23 cellular contexts compared by ENCODE assay signal in the genomic region with DNA sequence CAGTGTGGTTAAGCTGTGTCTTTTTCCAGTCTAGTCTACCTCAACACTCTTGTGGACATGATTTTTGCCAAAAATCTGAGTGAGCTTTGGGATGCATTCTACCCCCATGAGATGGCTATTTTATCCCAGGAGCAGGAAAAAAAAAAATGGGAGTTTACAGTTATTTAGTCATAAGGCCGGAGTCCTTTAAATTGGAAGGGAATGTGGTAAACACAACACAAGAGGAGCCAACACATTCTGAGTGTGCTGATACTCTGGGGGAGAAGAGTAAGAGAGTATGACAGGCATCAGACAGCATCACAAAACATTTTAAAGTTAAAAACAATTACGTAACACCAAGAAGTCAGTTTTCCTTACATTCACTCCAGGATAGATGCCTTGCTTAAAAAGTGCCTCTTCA. TPM values are rescaled to one million over a fixed set of nuclear protein-coding genes. Genes with fewer than 3 reads are reported as not detected.
A peak's percentile ranks its signal among the peaks of the same experiment; 100 is the strongest.
DNase-seq lines count a peak whose midpoint lies in the region; ATAC-seq, FAIRE-seq and TF ChIP-seq lines count a peak whose summit lies in the region.
"Had no signal": no experiment of that assay in that cellular context is flagged by ENCODE, and none has a peak within 500 bp of the region (broad histone marks: within the 10 kb centered on the region; RNA-seq: fewer than 3 reads in every experiment).

No MANE protein-coding gene starts in this region.

- TF ChIP-seq POLR2A in vagina (IDR thresholded peaks at IDR 0.05), result no peak

- H3K4me3 ChIP-seq in AG09309 (ENCODE audit: control insufficient read depth, low read depth, low read length) (no peak overlapping the region), mesenchymal stem cell (ENCODE audit: insufficient read depth in 1 of 2, low read depth in 1 of 2, low read length in 2 of 2) (no peak overlapping the region), vagina (no peak overlapping the region), MG63 (no peak overlapping the region)
- H3K4me3 ChIP-seq: heart right ventricle, SJCRH30, suprapubic skin had no signal

- H2AK5ac ChIP-seq in H9 (ENCODE audit: insufficient read length, low read length) (no peak overlapping the region), mesenchymal stem cell (ENCODE audit: low read length, severe bottlenecking) (no peak overlapping the region)

- no peak overlapping the region for H3K14ac ChIP-seq in H9 (ENCODE audit: insufficient read depth, low read length)
- no peak overlapping the region for H3K14ac ChIP-seq in mesenchymal stem cell (ENCODE audit: low read length in 2 of 2)

- H2AFZ ChIP-seq in H9 (ENCODE audit: low read length) (no peak overlapping the region), mesenchymal stem cell (ENCODE audit: low read depth, low read length) (no peak overlapping the region)

- no peaks in the 10 kb centered on the region for H3K23me2 ChIP-seq in H9 (ENCODE audit: insufficient read length, low read depth, low read length, poor library complexity, severe bottlenecking)

- no peak overlapping the region for H3T11ph ChIP-seq in H9 (ENCODE audit: low read length)

- H2BK15ac ChIP-seq in H9 (ENCODE audit: low read depth, low read length) (no peak overlapping the region), mesenchymal stem cell (ENCODE audit: low read depth, poor library complexity, severe bottlenecking) (no peak overlapping the region)

- no peak overlapping the region for H4K91ac ChIP-seq in H9 (ENCODE audit: insufficient read length, low read depth, low read length)
- H4K91ac ChIP-seq in mesenchymal stem cell (ENCODE audit: low read length), result no peak overlapping the region

- H3K36me3 ChIP-seq in mesenchymal stem cell (ENCODE audit: control insufficient read depth in 1 of 2, insufficient read depth in 2 of 2, low read depth in 1 of 2, low read length in 2 of 2) (peaks cover 0 to 23% of the 10 kb centered on the region in 2 experiments), vagina (no peaks in the 10 kb centered on the region), MG63 (peaks cover 2% of the 10 kb centered on the region; the same call in 1 of the 2 replicates)
- H3K36me3 ChIP-seq: heart right ventricle, suprapubic skin had no signal

- H2BK5ac ChIP-seq in H9 (ENCODE audit: insufficient read length, low read length) (no peak overlapping the region), mesenchymal stem cell (ENCODE audit: low read depth, low read length, poor library complexity, severe bottlenecking) (no peak overlapping the region)

- H3K23ac ChIP-seq in H9 (ENCODE audit: insufficient read length, low read depth, low read length) (no peak overlapping the region), mesenchymal stem cell (ENCODE audit: low read length in 2 of 2) (no peak overlapping the region)

- no CpG with 5 or more reads among the region's 2 CpGs for WGBS in H9 (ENCODE audit: extremely low coverage, insufficient read length, low lambda C conversion rate)
- 56% methylated on average over 1 of the region's 2 CpGs for WGBS in mesenchymal stem cell

- H3K27me3 Mint-ChIP-seq in H9 (ENCODE audit: low read depth), result no peaks in the 10 kb centered on the region
- H3K27me3 Mint-ChIP-seq: activated T-helper 17 cell treated with anti-CD3 and anti-CD28 coated beads, Interleukin-2, amount 50 U/mL, for 72 hours; B cell had no signal

- peaks cover 10 to 20% of the 10 kb centered on the region in 2 experiments; a peak in 4 of 5 replicates for H3K9me3 Mint-ChIP-seq in H9

- H4K5ac ChIP-seq in H9 (ENCODE audit: insufficient read length, low read depth, low read length), result no peak overlapping the region

- H3K27me3 ChIP-seq in H9 (ENCODE audit: insufficient read depth, low read length) (no peaks in the 10 kb centered on the region), mesenchymal stem cell (ENCODE audit: control insufficient read depth in 1 of 2, insufficient read depth in 1 of 2, low read length in 2 of 2) (no peaks in the 10 kb centered on the region), vagina (no peaks in the 10 kb centered on the region), MG63 (no peaks in the 10 kb centered on the region)
- H3K27me3 ChIP-seq: heart right ventricle, SJCRH30, suprapubic skin had no signal

- H3K9me3 ChIP-seq in H9 (ENCODE audit: control insufficient read depth, low read depth, low read length) (no peaks in the 10 kb centered on the region), mesenchymal stem cell (ENCODE audit: control insufficient read depth, low read length) (peaks cover 13% of the 10 kb centered on the region), vagina (peaks cover 4% of the 10 kb centered on the region), MG63 (peaks cover 12% of the 10 kb centered on the region)
- H3K9me3 ChIP-seq: SJCRH30 had no signal

- no peak overlapping the region for H3K4me3 Mint-ChIP-seq in H9
- H3K4me3 Mint-ChIP-seq: activated T-helper 17 cell treated with anti-CD3 and anti-CD28 coated beads, Interleukin-2, amount 50 U/mL, for 72 hours; B cell; T-helper 2 cell treated with Interferon-gamma antibody and Interleukin-4, amounts not matched to agents 5 μg/mL and 100 μg/mL, for 36 hours had no signal

- peaks cover 30 to 39% of the 10 kb centered on the region in 2 experiments for H3K4me1 Mint-ChIP-seq in H9

- H3K79me1 ChIP-seq in H9 (ENCODE audit: insufficient read depth, low read depth, low read length, poor library complexity, severe bottlenecking) (peaks cover 5% of the 10 kb centered on the region), mesenchymal stem cell (replicated peaks; ENCODE audit: low read length, poor library complexity, severe bottlenecking) (peaks cover 11% of the 10 kb centered on the region)

- intact Hi-C loops in left cardiac atrium (cut with DNase I), result no loop called here
- intact Hi-C loops in vagina (cut with DNase I), result no loop called here

- H3K27ac ChIP-seq in H9 (ENCODE audit: insufficient read length, low read depth, low read length) (no peak overlapping the region), cingulate gyrus (ENCODE audit: low read depth, low read length) (peak overlapping the region; percentile 95), mesenchymal stem cell (ENCODE audit: low read length, poor library complexity, severe bottlenecking) (no peak overlapping the region), vagina (no peak overlapping the region)
- H3K27ac ChIP-seq: heart right ventricle, SJCRH30, suprapubic skin had no signal

- peaks cover 23 to 55% (median 43%) of the 10 kb centered on the region in 3 experiments for H3K36me3 Mint-ChIP-seq in H9 (ENCODE audit: insufficient read depth in 1 of 3, low read depth in 3 of 3)

- no peaks in the 10 kb centered on the region for H4K20me1 ChIP-seq in H9 (ENCODE audit: control insufficient read depth, insufficient read depth, insufficient read length)

- no peak overlapping the region for H3K18ac ChIP-seq in H9 (ENCODE audit: insufficient read length, low read depth, low read length)
- no peak overlapping the region for H3K18ac ChIP-seq in mesenchymal stem cell (ENCODE audit: low read depth in 1 of 2, low read length in 2 of 2)

- no peak overlapping the region for H3K4ac ChIP-seq in H9 (ENCODE audit: low read depth, low read length)
- no peak overlapping the region for H3K4ac ChIP-seq in mesenchymal stem cell (ENCODE audit: low read depth in 1 of 2, low read length in 2 of 2)

- FAIRE-seq in HTR-8/SVneo (lab: Jason Lieb, UNC), result no peak
- FAIRE-seq: GM12891 had no signal

- H3K79me2 ChIP-seq in H9 (ENCODE audit: insufficient read depth, low read length), result peaks cover 11% of the 10 kb centered on the region; the same call in 1 of the 2 replicates

- no peak overlapping the region for H2BK20ac ChIP-seq in H9 (ENCODE audit: low read depth, low read length, poor library complexity, severe bottlenecking)

- no peak overlapping the region for H3K4me2 ChIP-seq in H9 (ENCODE audit: insufficient read depth, insufficient read length, low read length)
- H3K4me2 ChIP-seq in mesenchymal stem cell (ENCODE audit: low read length, poor library complexity, severe bottlenecking), result no peak overlapping the region

- H2BK120ac ChIP-seq in H9 (ENCODE audit: low read depth, low read length, poor library complexity, severe bottlenecking) (no peak overlapping the region), mesenchymal stem cell (ENCODE audit: low read depth, low read length) (no peak overlapping the region)

- TF ChIP-seq CTCF in AG09309 (IDR thresholded peaks at IDR 0.05; ENCODE audit: control insufficient read depth, insufficient read depth, low read depth, low read length, missing control alignments) (no peak), H9 (conservative IDR thresholded peaks at IDR 0.05) (no peak), vagina (IDR thresholded peaks at IDR 0.05) (no peak)

- H3K9ac ChIP-seq in H9 (ENCODE audit: extremely low read depth, insufficient read length, low read length), result no peak overlapping the region
- peak overlapping the region; percentile 26 for H3K9ac ChIP-seq in mesenchymal stem cell (ENCODE audit: low read length)

- H3K56ac ChIP-seq in H9 (ENCODE audit: insufficient read length, low read depth, low read length), result no peak overlapping the region

- H3K4me1 ChIP-seq in H9 (ENCODE audit: insufficient read depth, low read length), result no peaks in the 10 kb centered on the region; the same call in 1 of the 2 replicates
- H3K4me1 ChIP-seq in mesenchymal stem cell (ENCODE audit: control insufficient read depth, insufficient read depth, low read depth, low read length), result no peaks in the 10 kb centered on the region
- H3K4me1 ChIP-seq in vagina, result no peaks in the 10 kb centered on the region
- H3K4me1 ChIP-seq: SJCRH30 had no signal

- peak; percentile 3 for DNase-seq in AG09309 (ENCODE audit: low read depth)
- no peak for DNase-seq in H9
- peak; percentile 34 for DNase-seq in mesenchymal stem cell
- DNase-seq in HTR-8/SVneo (ENCODE audit: insufficient read length, low spot score), result no peak
- DNase-seq in left cardiac atrium, result no peak
- no peak for DNase-seq in vagina (ENCODE audit: extremely low spot score in 2 of 2)
- no peak for DNase-seq in MG63
- DNase-seq: activated CD4-positive, CD25-positive, alpha-beta regulatory T cell treated with anti-CD3 and anti-CD28 coated beads, Interleukin-2, amount 50 U/mL, for 72 hours; Calu3; cortex of kidney; GDM1; heart right ventricle; NCI-H1092; NCI-H2107; NCI-H748 treated with DMSO at 0.1 percent for 48 hours; SJCRH30; stimulated activated CD4-positive, alpha-beta T cell treated with anti-CD3 and anti-CD28 coated beads, Interleukin-2, amount 100 ng/mL, for 48 hours had no signal

- ATAC-seq in left cardiac atrium, result no peak
- ATAC-seq: activated T-helper 17 cell treated with anti-CD3 and anti-CD28 coated beads, Interleukin-2, amount 50 U/mL, for 72 hours; heart right ventricle had no signal

- H3K27ac Mint-ChIP-seq in H9, result peak overlapping the region in 2 of 3 experiments; percentile 52 to 70; a peak in 4 of 7 replicates
- H3K27ac Mint-ChIP-seq: activated T-helper 17 cell treated with anti-CD3 and anti-CD28 coated beads, Interleukin-2, amount 50 U/mL, for 72 hours; T-helper 2 cell treated with Interferon-gamma antibody and Interleukin-4, amounts not matched to agents 5 μg/mL and 100 μg/mL, for 36 hours had no signal

- no peak overlapping the region for H2BK12ac ChIP-seq in H9 (ENCODE audit: insufficient read length, low read depth, low read length)
- H2BK12ac ChIP-seq in mesenchymal stem cell (ENCODE audit: low read length in 2 of 2), result no peak overlapping the region

- no peak overlapping the region for H4K8ac ChIP-seq in H9 (replicated peaks; ENCODE audit: insufficient read length, low read depth, low read length)
- no peak overlapping the region for H4K8ac ChIP-seq in mesenchymal stem cell (ENCODE audit: low read length)

RNA-seq across cellular contexts. Expression of a gene that starts 46.1 kb away (rescaled TPM):
- total RNA-seq in H9 (2021) (81.5 and 88.2 TPM in 2 replicates), left cardiac atrium (10 to 100 TPM; 17.2 to 21.6 TPM), vagina (29.0 TPM)
- polyA plus RNA-seq in mesenchymal stem cell (2013, experiment 1 of 2), result 13.5 TPM
- 13.7 TPM for polyA plus RNA-seq in mesenchymal stem cell (2013, experiment 2 of 2)
- total RNA-seq in MG63 (2014; rRNA removed; shearing (Covaris generic); ENCODE audit: low replicate concordance), result 16.3 and 58.8 TPM in 2 replicates

Comparison
In these comparisons a context has a peak if more than half of its experiments do, and no peak if none do; other contexts are left out.
1. DNase-seq: peak in AG09309 (single experiment) and mesenchymal stem cell (single experiment); none in H9 (single experiment), HTR-8/SVneo (single experiment), left cardiac atrium (single experiment), vagina (0 of 2) and MG63 (single experiment).